8 cellular contexts compared by ENCODE assay signal in the genomic region with DNA sequence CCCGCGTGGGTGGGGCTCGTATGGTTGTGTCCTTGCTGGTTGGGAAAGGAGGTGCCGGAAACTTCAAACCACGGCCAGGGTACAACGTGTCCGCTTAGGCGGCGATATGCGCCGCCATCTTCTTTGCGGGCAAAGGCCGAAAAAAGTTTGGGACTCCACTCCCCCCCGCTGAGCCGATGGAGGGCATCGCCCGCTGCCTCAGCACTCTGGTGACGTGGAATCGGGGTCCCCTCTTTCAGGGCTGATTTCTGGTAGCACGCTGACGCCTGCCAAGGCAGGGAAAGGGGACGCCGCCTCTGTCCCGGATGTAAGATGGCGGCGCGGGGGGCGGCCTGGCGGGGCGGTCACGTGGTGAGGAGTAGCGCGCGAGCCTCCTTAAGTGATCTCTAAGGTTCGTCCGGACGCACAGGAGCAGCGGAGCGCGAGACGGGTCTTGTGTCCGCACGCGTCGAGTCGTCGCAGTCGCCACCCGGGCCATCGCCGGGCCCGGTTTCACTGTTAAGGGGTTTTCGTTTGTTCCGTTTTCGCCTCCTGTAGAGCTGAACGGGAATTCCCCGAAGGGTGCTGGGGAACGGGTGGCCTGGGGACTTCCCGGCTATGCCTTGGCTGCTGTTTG.
DNase-seq lines count a peak whose midpoint lies in the region; ATAC-seq and TF ChIP-seq lines count a peak whose summit lies in the region.

No MANE protein-coding gene starts in this region.

- H3K4me3 Mint-ChIP-seq in WTC11: peak overlapping the region; percentile 87

- peak; percentile 68 for DNase-seq in AG04450 (ENCODE audit: low read depth, low spot score)
- peak; percentile 93 for DNase-seq in NCI-H2227 (lab: John Stamatoyannopoulos, UW; ENCODE audit: unreplicated experiment)
- DNase-seq in WTC11 (ENCODE audit: low spot score): peak; percentile 90
- DNase-seq in cardiac fibroblast (ENCODE audit: low read depth in 2 of 2): peak; percentile 93 to 95
- DNase-seq in iris pigment epithelial cell (ENCODE audit: low read depth): peak; percentile 88
- DNase-seq in stimulated activated CD4-positive, alpha-beta T cell treated with anti-CD3 and anti-CD28 coated beads, Interleukin-12 subunit alpha, Interleukin-12 subunit beta, amount 100 ng/mL, for 24 hours (ENCODE audit: low read depth in 2 of 2): peak; percentile 77 to 83

- peak overlapping the region; percentile 99 for H3K27ac Mint-ChIP-seq in WTC11

- POLR2A ChIA-PET in AG04450 (lab: Yijun Ruan, JAX) (interaction anchor here (0.6 to 2.1 kb wide), 19 partner anchors 21 to 194 kb away, joined by 3 to 18 read pairs (median 4); a partner anchor contains a TSS), WTC11 (lab: Charles Lee) (interaction anchor here (0.6 to 1.9 kb wide), 10 partner anchors 13 to 1382 kb away, joined by 3 to 11 read pairs (median 4); a partner anchor contains a TSS)

- H3K4me1 Mint-ChIP-seq in WTC11: peaks cover 54% of the 10 kb centered on the region

- peak overlapping the region; percentile 100 for H3K27ac ChIP-seq in AG04450 (ENCODE audit: low read depth, low read length)

- no peaks in the 10 kb centered on the region for H3K36me3 Mint-ChIP-seq in WTC11

- H3K27me3 Mint-ChIP-seq in WTC11 (ENCODE audit: low read depth): no peaks in the 10 kb centered on the region

- CTCF ChIA-PET in AG04450 (lab: Charles Lee): interaction anchor here (0.7 to 6.5 kb wide), 9 partner anchors 8 to 194 kb away, joined by 3 to 72 read pairs (median 4); no protein-coding TSS in a partner anchor
- CTCF ChIA-PET in WTC11 (lab: Charles Lee): interaction anchor here (0.7 to 2.0 kb wide), 12 partner anchors 21 to 466 kb away, joined by 3 to 13 read pairs (median 4); no protein-coding TSS in a partner anchor

- TF ChIP-seq CTCF in AG04450 (IDR thresholded peaks at IDR 0.05; ENCODE audit: low read depth, low read length) (no peak), WTC11 (IDR thresholded peaks at IDR 0.05) (no peak), cardiac fibroblast (IDR thresholded peaks at IDR 0.05; ENCODE audit: low read depth, low read length) (no peak)

- H3K4me3 ChIP-seq in AG04450 (ENCODE audit: low read depth, low read length) (peak overlapping the region; percentile 91), cardiac fibroblast (replicated peaks in 1 of 2; ENCODE audit: low read depth in 2 of 2, low read length in 2 of 2) (peak overlapping the region; percentile 83 to 87)

- H3K27me3 ChIP-seq in AG04450 (ENCODE audit: control insufficient read depth, insufficient read depth, low read length): no peaks in the 10 kb centered on the region

- no peaks in the 10 kb centered on the region for H3K9me3 ChIP-seq in AG04450 (ENCODE audit: control insufficient read depth, insufficient read depth, low read length)

- ATAC-seq in GM18909 (IDR thresholded peaks at IDR 0.05; ENCODE audit: poor library complexity, unreplicated experiment) (peak; percentile 69), HG03159 (IDR thresholded peaks at IDR 0.05; ENCODE audit: unreplicated experiment) (peak; percentile 68), WTC11 (peak; percentile 65)

- no peaks in the 10 kb centered on the region for H3K9me3 Mint-ChIP-seq in WTC11

TF ChIP-seq in WTC11, 78 proteins besides CTCF, POLR2A, EP300 and RAD21 (continues in another document):
- TF ChIP-seq, protein P1, sequence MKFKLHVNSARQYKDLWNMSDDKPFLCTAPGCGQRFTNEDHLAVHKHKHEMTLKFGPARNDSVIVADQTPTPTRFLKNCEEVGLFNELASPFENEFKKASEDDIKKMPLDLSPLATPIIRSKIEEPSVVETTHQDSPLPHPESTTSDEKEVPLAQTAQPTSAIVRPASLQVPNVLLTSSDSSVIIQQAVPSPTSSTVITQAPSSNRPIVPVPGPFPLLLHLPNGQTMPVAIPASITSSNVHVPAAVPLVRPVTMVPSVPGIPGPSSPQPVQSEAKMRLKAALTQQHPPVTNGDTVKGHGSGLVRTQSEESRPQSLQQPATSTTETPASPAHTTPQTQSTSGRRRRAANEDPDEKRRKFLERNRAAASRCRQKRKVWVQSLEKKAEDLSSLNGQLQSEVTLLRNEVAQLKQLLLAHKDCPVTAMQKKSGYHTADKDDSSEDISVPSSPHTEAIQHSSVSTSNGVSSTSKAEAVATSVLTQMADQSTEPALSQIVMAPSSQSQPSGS (CRISPR knock-in tag; IDR thresholded peaks at IDR 0.05; ENCODE audit: borderline replicate concordance, low read depth): no peak
- TF ChIP-seq ZNF219 (CRISPR knock-in tag; IDR thresholded peaks at IDR 0.05; ENCODE audit: borderline replicate concordance) (peak; percentile 39; the same call in 1 of the 2 replicates), JAZF1 (CRISPR knock-in tag; IDR thresholded peaks at IDR 0.05) (no peak), FOXK1 (CRISPR knock-in tag; IDR thresholded peaks at IDR 0.05) (peak; percentile 68), RORB (CRISPR knock-in tag; IDR thresholded peaks at IDR 0.05) (no peak), EMX1 (CRISPR knock-in tag; IDR thresholded peaks at IDR 0.05) (0 out of 2 replicates have a peak, but pooled peaks have one; percentile 72), ZNF671 (CRISPR knock-in tag; IDR thresholded peaks at IDR 0.05) (peak; percentile 69; the same call in 1 of the 2 replicates), ESRRA (CRISPR knock-in tag; IDR thresholded peaks at IDR 0.05; ENCODE audit: borderline replicate concordance) (peak; percentile 50), SMAD4 (CRISPR knock-in tag; IDR thresholded peaks at IDR 0.05) (0 out of 2 replicates have a peak, but pooled peaks have one; percentile 58), ELF4 (CRISPR knock-in tag; IDR thresholded peaks at IDR 0.05; ENCODE audit: low read depth) (no peak)
- TF ChIP-seq, protein P2, sequence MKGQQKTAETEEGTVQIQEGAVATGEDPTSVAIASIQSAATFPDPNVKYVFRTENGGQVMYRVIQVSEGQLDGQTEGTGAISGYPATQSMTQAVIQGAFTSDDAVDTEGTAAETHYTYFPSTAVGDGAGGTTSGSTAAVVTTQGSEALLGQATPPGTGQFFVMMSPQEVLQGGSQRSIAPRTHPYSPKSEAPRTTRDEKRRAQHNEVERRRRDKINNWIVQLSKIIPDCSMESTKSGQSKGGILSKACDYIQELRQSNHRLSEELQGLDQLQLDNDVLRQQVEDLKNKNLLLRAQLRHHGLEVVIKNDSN (CRISPR knock-in tag; IDR thresholded peaks at IDR 0.05): peak; percentile 97
- TF ChIP-seq, protein P3, sequence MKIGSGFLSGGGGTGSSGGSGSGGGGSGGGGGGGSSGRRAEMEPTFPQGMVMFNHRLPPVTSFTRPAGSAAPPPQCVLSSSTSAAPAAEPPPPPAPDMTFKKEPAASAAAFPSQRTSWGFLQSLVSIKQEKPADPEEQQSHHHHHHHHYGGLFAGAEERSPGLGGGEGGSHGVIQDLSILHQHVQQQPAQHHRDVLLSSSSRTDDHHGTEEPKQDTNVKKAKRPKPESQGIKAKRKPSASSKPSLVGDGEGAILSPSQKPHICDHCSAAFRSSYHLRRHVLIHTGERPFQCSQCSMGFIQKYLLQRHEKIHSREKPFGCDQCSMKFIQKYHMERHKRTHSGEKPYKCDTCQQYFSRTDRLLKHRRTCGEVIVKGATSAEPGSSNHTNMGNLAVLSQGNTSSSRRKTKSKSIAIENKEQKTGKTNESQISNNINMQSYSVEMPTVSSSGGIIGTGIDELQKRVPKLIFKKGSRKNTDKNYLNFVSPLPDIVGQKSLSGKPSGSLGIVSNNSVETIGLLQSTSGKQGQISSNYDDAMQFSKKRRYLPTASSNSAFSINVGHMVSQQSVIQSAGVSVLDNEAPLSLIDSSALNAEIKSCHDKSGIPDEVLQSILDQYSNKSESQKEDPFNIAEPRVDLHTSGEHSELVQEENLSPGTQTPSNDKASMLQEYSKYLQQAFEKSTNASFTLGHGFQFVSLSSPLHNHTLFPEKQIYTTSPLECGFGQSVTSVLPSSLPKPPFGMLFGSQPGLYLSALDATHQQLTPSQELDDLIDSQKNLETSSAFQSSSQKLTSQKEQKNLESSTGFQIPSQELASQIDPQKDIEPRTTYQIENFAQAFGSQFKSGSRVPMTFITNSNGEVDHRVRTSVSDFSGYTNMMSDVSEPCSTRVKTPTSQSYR (CRISPR knock-in tag; IDR thresholded peaks at IDR 0.05): peak; percentile 71; the same call in 1 of the 2 replicates
- TF ChIP-seq, protein P4, sequence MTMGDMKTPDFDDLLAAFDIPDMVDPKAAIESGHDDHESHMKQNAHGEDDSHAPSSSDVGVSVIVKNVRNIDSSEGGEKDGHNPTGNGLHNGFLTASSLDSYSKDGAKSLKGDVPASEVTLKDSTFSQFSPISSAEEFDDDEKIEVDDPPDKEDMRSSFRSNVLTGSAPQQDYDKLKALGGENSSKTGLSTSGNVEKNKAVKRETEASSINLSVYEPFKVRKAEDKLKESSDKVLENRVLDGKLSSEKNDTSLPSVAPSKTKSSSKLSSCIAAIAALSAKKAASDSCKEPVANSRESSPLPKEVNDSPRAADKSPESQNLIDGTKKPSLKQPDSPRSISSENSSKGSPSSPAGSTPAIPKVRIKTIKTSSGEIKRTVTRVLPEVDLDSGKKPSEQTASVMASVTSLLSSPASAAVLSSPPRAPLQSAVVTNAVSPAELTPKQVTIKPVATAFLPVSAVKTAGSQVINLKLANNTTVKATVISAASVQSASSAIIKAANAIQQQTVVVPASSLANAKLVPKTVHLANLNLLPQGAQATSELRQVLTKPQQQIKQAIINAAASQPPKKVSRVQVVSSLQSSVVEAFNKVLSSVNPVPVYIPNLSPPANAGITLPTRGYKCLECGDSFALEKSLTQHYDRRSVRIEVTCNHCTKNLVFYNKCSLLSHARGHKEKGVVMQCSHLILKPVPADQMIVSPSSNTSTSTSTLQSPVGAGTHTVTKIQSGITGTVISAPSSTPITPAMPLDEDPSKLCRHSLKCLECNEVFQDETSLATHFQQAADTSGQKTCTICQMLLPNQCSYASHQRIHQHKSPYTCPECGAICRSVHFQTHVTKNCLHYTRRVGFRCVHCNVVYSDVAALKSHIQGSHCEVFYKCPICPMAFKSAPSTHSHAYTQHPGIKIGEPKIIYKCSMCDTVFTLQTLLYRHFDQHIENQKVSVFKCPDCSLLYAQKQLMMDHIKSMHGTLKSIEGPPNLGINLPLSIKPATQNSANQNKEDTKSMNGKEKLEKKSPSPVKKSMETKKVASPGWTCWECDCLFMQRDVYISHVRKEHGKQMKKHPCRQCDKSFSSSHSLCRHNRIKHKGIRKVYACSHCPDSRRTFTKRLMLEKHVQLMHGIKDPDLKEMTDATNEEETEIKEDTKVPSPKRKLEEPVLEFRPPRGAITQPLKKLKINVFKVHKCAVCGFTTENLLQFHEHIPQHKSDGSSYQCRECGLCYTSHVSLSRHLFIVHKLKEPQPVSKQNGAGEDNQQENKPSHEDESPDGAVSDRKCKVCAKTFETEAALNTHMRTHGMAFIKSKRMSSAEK (CRISPR knock-in tag; IDR thresholded peaks at IDR 0.05; ENCODE audit: borderline replicate concordance): no peak

Comparison
In these comparisons a context has a peak if more than half of its experiments do, and no peak if none do; other contexts are left out.
1. Peak in every context shown above with its lines: DNase-seq, ATAC-seq, H3K4me3 ChIP-seq and H3K27ac ChIP-seq.